In genomic region chr10:117004238-117004626, GRCh38 we compare ENCODE assay signal across 8 cellular contexts. TPM values are rescaled to one million over a fixed set of nuclear protein-coding genes. Genes with fewer than 3 reads are reported as not detected.
DNase-seq lines count a peak whose midpoint lies in the region; ATAC-seq, FAIRE-seq and TF ChIP-seq lines count a peak whose summit lies in the region.

No MANE protein-coding gene starts in this region.

- TF ChIP-seq CTCF in keratinocyte (optimal IDR thresholded peaks at IDR 0.05 in 1 of 3, IDR thresholded peaks at IDR 0.05 in 1 of 3, conservative IDR thresholded peaks at IDR 0.05 in 1 of 3; ENCODE audit: extremely low read depth in 1 of 3, insufficient read depth in 2 of 3, low read length in 3 of 3): no peak

- H3K4me1 Mint-ChIP-seq in stimulated activated naive CD8-positive, alpha-beta T cell treated with anti-CD3 and anti-CD28 coated beads, Interleukin-15, Interleukin-2, amounts not matched to agents 100 ng/mL and 50 ng/mL, for 24 hours (ENCODE audit: low read depth): peaks cover 3% of the 10 kb centered on the region

- H3K36me3 ChIP-seq in keratinocyte (ENCODE audit: control insufficient read depth in 2 of 2, extremely low read depth in 1 of 2, insufficient read depth in 2 of 2, low read length in 2 of 2) (no peaks in the 10 kb centered on the region), thymus (ENCODE audit: control insufficient read depth, insufficient read depth) (no peaks in the 10 kb centered on the region)

- no peak for ATAC-seq in stimulated activated naive CD8-positive, alpha-beta T cell treated with anti-CD3 and anti-CD28 coated beads, Interleukin-15, Interleukin-2, amounts not matched to agents 100 U/mL and 50 U/mL, for 24 hours
- peak; percentile 44 for ATAC-seq in HG03354 (IDR thresholded peaks at IDR 0.05; ENCODE audit: poor library complexity, severe bottlenecking, unreplicated experiment)

- peak overlapping the region; percentile 92 for H3K9ac ChIP-seq in keratinocyte (ENCODE audit: control insufficient read depth, extremely low read depth, insufficient read depth, low read length)

- H3K27ac ChIP-seq in angular gyrus (ENCODE audit: low read depth, low read length): peak overlapping the region; percentile 92
- H3K27ac ChIP-seq in keratinocyte (ENCODE audit: control insufficient read depth, insufficient read depth, low read length): peak overlapping the region; percentile 79
- peak overlapping the region; percentile 68 for H3K27ac ChIP-seq in thymus (ENCODE audit: low read depth)

- H3K27me3 ChIP-seq in keratinocyte (ENCODE audit: control insufficient read depth, extremely low read depth, insufficient read depth, low read length) (no peaks in the 10 kb centered on the region), thymus (ENCODE audit: control insufficient read depth, insufficient read depth) (peaks cover 22% of the 10 kb centered on the region)

- H3K27me3 Mint-ChIP-seq in stimulated activated naive CD8-positive, alpha-beta T cell treated with anti-CD3 and anti-CD28 coated beads, Interleukin-15, Interleukin-2, amounts not matched to agents 100 ng/mL and 50 ng/mL, for 24 hours: peaks cover 38% of the 10 kb centered on the region

- no peaks in the 10 kb centered on the region for H3K9me1 ChIP-seq in keratinocyte (ENCODE audit: control insufficient read depth, extremely low read depth, insufficient read depth, low read length)

- H3K4me3 ChIP-seq in keratinocyte (ENCODE audit: control insufficient read depth in 2 of 3, extremely low read depth in 1 of 3, insufficient read depth in 2 of 3, low read depth in 1 of 3, low read length in 3 of 3) (peak overlapping the region; percentile 80 to 90 (median 87)), thymus (ENCODE audit: low read length) (peak overlapping the region; percentile 49)

- dilution Hi-C loops in keratinocyte (cut with MboI; ENCODE audit: extremely low pct_ligation_motif_present, low sequenced_read_pairs): no loop called here

- H3K4me1 ChIP-seq in keratinocyte (ENCODE audit: control insufficient read depth, extremely low read depth, insufficient read depth, low read length): peaks cover 10% of the 10 kb centered on the region
- no peaks in the 10 kb centered on the region for H3K4me1 ChIP-seq in thymus (ENCODE audit: control insufficient read depth, insufficient read depth, low read length)

- H3K27ac Mint-ChIP-seq in stimulated activated naive CD8-positive, alpha-beta T cell treated with anti-CD3 and anti-CD28 coated beads, Interleukin-15, Interleukin-2, amounts not matched to agents 100 ng/mL and 50 ng/mL, for 24 hours: no peak overlapping the region

- peak overlapping the region; percentile 97 for H3K4me2 ChIP-seq in keratinocyte (ENCODE audit: control insufficient read depth, extremely low read depth, insufficient read depth, low read depth, low read length)

- 48% methylated on average over 7 of the region's 7 CpGs for WGBS in thymus

- no peaks in the 10 kb centered on the region for H3K9me3 Mint-ChIP-seq in stimulated activated naive CD8-positive, alpha-beta T cell treated with anti-CD3 and anti-CD28 coated beads, Interleukin-15, Interleukin-2, amounts not matched to agents 100 ng/mL and 50 ng/mL, for 24 hours

- FAIRE-seq in keratinocyte (lab: Jason Lieb, UNC): peak; percentile 67

- DNase-seq in stimulated activated naive CD8-positive, alpha-beta T cell treated with anti-CD3 and anti-CD28 coated beads, Interleukin-15, Interleukin-2, amounts not matched to agents 100 U/mL and 50 U/mL, for 24 hours: no peak
- DNase-seq in keratinocyte (ENCODE audit: low read depth, low spot score) (peak; percentile 7), DMS153 treated with DMSO at 0.1 percent for 48 hours (lab: John Stamatoyannopoulos, UW; ENCODE audit: unreplicated experiment) (no peak), NCI-H1417 treated with DMSO at 0.1 percent for 48 hours (lab: John Stamatoyannopoulos, UW) (no peak)

- peaks cover 42% of the 10 kb centered on the region for H3K79me2 ChIP-seq in keratinocyte (ENCODE audit: control insufficient read depth, insufficient read depth, low read length)

- H2AFZ ChIP-seq in keratinocyte (ENCODE audit: control insufficient read depth, low read length): peak overlapping the region; percentile 89

- peak overlapping the region; percentile 45 for H3K4me3 Mint-ChIP-seq in stimulated activated naive CD8-positive, alpha-beta T cell treated with anti-CD3 and anti-CD28 coated beads, Interleukin-15, Interleukin-2, amounts not matched to agents 100 ng/mL and 50 ng/mL, for 24 hours

- H3K9me3 ChIP-seq in keratinocyte (ENCODE audit: control insufficient read depth, low read depth, low read length): no peaks in the 10 kb centered on the region
- no peaks in the 10 kb centered on the region for H3K9me3 ChIP-seq in thymus (ENCODE audit: control insufficient read depth)

- H3K36me3 Mint-ChIP-seq in stimulated activated naive CD8-positive, alpha-beta T cell treated with anti-CD3 and anti-CD28 coated beads, Interleukin-15, Interleukin-2, amounts not matched to agents 100 ng/mL and 50 ng/mL, for 24 hours (ENCODE audit: low read depth): no peaks in the 10 kb centered on the region

- no peaks in the 10 kb centered on the region for H4K20me1 ChIP-seq in keratinocyte (ENCODE audit: control insufficient read depth, extremely low read depth, insufficient read depth, low read length)

RNA-seq across cellular contexts. Expression of gene SHTN1, which starts 0.8 kb away (rescaled TPM):
- polyA plus RNA-seq in keratinocyte (11.5 to 21.3 TPM (median 16.0 TPM) in 3 replicates), thymus (23.0 TPM)
- polyA plus RNA-seq in keratinocyte (2011; ENCODE audit: low read depth): 20.1 TPM
- polyA plus RNA-seq in keratinocyte (2011; cell fraction: cytosol; rRNA removed): 10.1 and 15.3 TPM in 2 replicates
- 31.6 and 45.1 TPM in 2 replicates for polyA plus RNA-seq in keratinocyte (2011; cell fraction: nucleus; rRNA removed)
- polyA plus RNA-seq in keratinocyte (2012; ENCODE audit: low replicate concordance): 8.2 and 20.2 TPM in 2 replicates
- polyA minus RNA-seq in keratinocyte: 2.8 to 11.9 TPM (median 3.2 TPM) in 3 replicates
- polyA minus RNA-seq in keratinocyte (2011; cell fraction: cytosol; rRNA and poly(A)+ RNA removed): 4.8 TPM
- polyA minus RNA-seq in keratinocyte (2011; cell fraction: nucleus; rRNA and poly(A)+ RNA removed): 7.5 and 20.6 TPM in 2 replicates
